34 cellular contexts compared by ENCODE assay signal in the genomic region with DNA sequence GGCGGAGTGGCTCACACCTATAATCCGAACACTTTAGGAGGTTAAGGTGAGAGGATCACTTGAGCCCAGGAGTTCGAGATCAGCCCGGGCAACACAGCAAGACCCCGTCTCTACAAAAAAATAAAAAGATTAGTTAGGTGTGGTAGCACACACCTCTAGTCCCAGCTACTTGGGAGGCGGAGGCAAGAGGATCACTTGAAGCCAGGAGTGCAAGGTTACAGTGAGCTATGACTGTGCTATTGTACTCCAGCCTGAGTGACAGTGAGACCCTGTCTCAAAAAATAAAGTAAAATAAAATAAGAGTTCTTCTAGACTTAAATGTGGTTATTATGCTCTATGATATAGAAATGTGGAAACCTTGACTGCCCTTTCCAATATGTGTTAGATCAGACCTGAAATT. TPM values are rescaled to one million over a fixed set of nuclear protein-coding genes. Genes with fewer than 3 reads are reported as not detected.
"Had no signal": no experiment of that assay in that cellular context is flagged by ENCODE, and none has a peak within 500 bp of the region (broad histone marks: within the 10 kb centered on the region; RNA-seq: fewer than 3 reads in every experiment).

No MANE protein-coding gene starts in this region.

- H3K4me2 ChIP-seq: SK-N-SH had no signal

- H3K27me3 ChIP-seq: adrenal gland, body of pancreas, breast epithelium, Peyer's patch, SJSA1 had no signal

- H3K27ac ChIP-seq: adrenal gland, body of pancreas, breast epithelium, Peyer's patch, SJSA1, VCaP had no signal

- H3K9me3 Mint-ChIP-seq: activated T-cell treated with anti-CD3 and anti-CD28 coated beads, Interleukin-2, amount 50 U/mL, for 24 hours; activated T-helper 1 cell treated with anti-CD3 and anti-CD28 coated beads, Interleukin-12 subunit alpha, Interleukin-12 subunit beta, Interleukin-2, Interleukin-4 antibody, amounts not matched to agents 30 ng/mL and 10 ng/mL and 1 ng/mL, durations not matched to agents 14 hours and 24 hours and 36 hours had no signal

- H3K27me3 Mint-ChIP-seq: activated CD8-positive, alpha-beta T cell treated with anti-CD3 and anti-CD28 coated beads for 36 hours; activated naive CD4-positive, alpha-beta T cell treated with anti-CD3 and anti-CD28 coated beads, Interleukin-2, amount 10 ng/mL, durations not matched to agents 7 days and 5 days; activated naive CD8-positive, alpha-beta T cell treated with anti-CD3 and anti-CD28 coated beads, Interleukin-2, amount 10 ng/mL, durations not matched to agents 7 days and 5 days; activated T-cell treated with anti-CD3 and anti-CD28 coated beads, Interleukin-2, amount 50 U/mL, for 24 hours; T-cell; T-helper 17 cell had no signal

- H3K27ac Mint-ChIP-seq: activated CD8-positive, alpha-beta T cell treated with anti-CD3 and anti-CD28 coated beads for 36 hours; activated naive CD4-positive, alpha-beta T cell treated with anti-CD3 and anti-CD28 coated beads, Interleukin-2, amount 10 ng/mL, durations not matched to agents 7 days and 5 days; activated naive CD8-positive, alpha-beta T cell treated with anti-CD3 and anti-CD28 coated beads, Interleukin-2, amount 10 ng/mL, durations not matched to agents 7 days and 5 days; activated T-cell treated with anti-CD3 and anti-CD28 coated beads, Interleukin-2, amount 50 U/mL, for 24 hours; activated T-helper 1 cell treated with anti-CD3 and anti-CD28 coated beads, Interleukin-12 subunit alpha, Interleukin-12 subunit beta, Interleukin-2, Interleukin-4 antibody, amounts not matched to agents 30 ng/mL and 10 ng/mL and 1 ng/mL, durations not matched to agents 14 hours and 24 hours and 36 hours; T-helper 17 cell had no signal

- H3K4me3 ChIP-seq: adrenal gland, body of pancreas, breast epithelium, K562, Peyer's patch, SJSA1 had no signal

- H3K4me3 Mint-ChIP-seq: activated CD8-positive, alpha-beta T cell treated with anti-CD3 and anti-CD28 coated beads for 36 hours; activated naive CD4-positive, alpha-beta T cell treated with anti-CD3 and anti-CD28 coated beads, Interleukin-2, amount 10 ng/mL, durations not matched to agents 7 days and 5 days; activated naive CD8-positive, alpha-beta T cell treated with anti-CD3 and anti-CD28 coated beads, Interleukin-2, amount 10 ng/mL, durations not matched to agents 7 days and 5 days; activated T-cell treated with anti-CD3 and anti-CD28 coated beads, Interleukin-2, amount 50 U/mL, for 24 hours; activated T-helper 1 cell treated with anti-CD3 and anti-CD28 coated beads, Interleukin-12 subunit alpha, Interleukin-12 subunit beta, Interleukin-2, Interleukin-4 antibody, amounts not matched to agents 30 ng/mL and 10 ng/mL and 1 ng/mL, durations not matched to agents 14 hours and 24 hours and 36 hours; T-cell; T-helper 17 cell had no signal

- H3K9ac ChIP-seq: SK-N-SH had no signal

- H3K4me1 ChIP-seq: adrenal gland, body of pancreas, breast epithelium, Peyer's patch had no signal

- ATAC-seq: activated CD8-positive, alpha-beta T cell treated with anti-CD3 and anti-CD28 coated beads for 36 hours; body of pancreas; K562; PC-3; T-cell; T-helper 17 cell had no signal

- H3K36me3 ChIP-seq: adrenal gland, breast epithelium, SJSA1 had no signal

- H3K9me3 ChIP-seq: adrenal gland, body of pancreas, breast epithelium, SJSA1, SK-N-SH had no signal

- DNase-seq: activated CD4-positive, alpha-beta T cell treated with anti-CD3 and anti-CD28 coated beads for 1 hour; activated CD4-positive, alpha-beta T cell treated with anti-CD3 and anti-CD28 coated beads for 48 hours; activated CD4-positive, CD25-positive, alpha-beta regulatory T cell; activated CD8-positive, alpha-beta T cell treated with anti-CD3 and anti-CD28 coated beads for 36 hours; activated naive CD4-positive, alpha-beta T cell treated with anti-CD3 and anti-CD28 coated beads, Interleukin-2, amount 10 ng/mL, durations not matched to agents 7 days and 5 days; activated naive CD8-positive, alpha-beta T cell treated with anti-CD3 and anti-CD28 coated beads, Interleukin-2, amount 10 ng/mL, durations not matched to agents 7 days and 5 days; adrenal gland; body of pancreas; IMR-90; NCI-H1092 treated with DMSO at 0.1 percent for 48 hours; NCI-H146; NCI-H1930; NCI-H2081 treated with DMSO at 0.1 percent for 48 hours; NCI-H510A; NCI-H526; NCI-H748 treated with DMSO at 0.1 percent for 48 hours; NK-92 treated with Interleukin-12 subunit alpha and Interleukin-12 subunit beta, amount 100 ng/mL, for 24 hours; PC-3; RPMI8226; SHP77 treated with DMSO at 0.1 percent for 48 hours; SK-N-SH; T-cell; T-helper 17 cell had no signal

RNA-seq across cellular contexts. Expression of gene AVP, which starts 44.1 kb away (rescaled TPM):
- total RNA-seq: activated CD8-positive, alpha-beta memory T cell treated with anti-CD3 and anti-CD28 coated beads for 36 hours; activated CD8-positive, alpha-beta T cell treated with anti-CD3 and anti-CD28 coated beads for 36 hours; activated naive CD8-positive, alpha-beta T cell treated with anti-CD3 and anti-CD28 coated beads, Interleukin-2, amount 10 ng/mL, durations not matched to agents 7 days and 5 days; activated T-helper 1 cell treated with anti-CD3 and anti-CD28 coated beads, Interleukin-12 subunit alpha, Interleukin-12 subunit beta, Interleukin-2, Interleukin-4 antibody, amounts not matched to agents 30 ng/mL and 10 ng/mL and 1 ng/mL, durations not matched to agents 14 hours and 24 hours and 36 hours; astrocyte; body of pancreas; breast epithelium; cardiac septum; IMR-90; K562; M059J; PC-3; SJSA1; T-helper 17 cell had no signal
- polyA plus RNA-seq: IMR-90, K562, SK-N-SH had no signal

RNA-seq across cellular contexts. Expression of gene OXT, which starts 57.2 kb away (rescaled TPM):
- total RNA-seq: activated CD8-positive, alpha-beta T cell treated with anti-CD3 and anti-CD28 coated beads for 36 hours; activated T-helper 1 cell treated with anti-CD3 and anti-CD28 coated beads, Interleukin-12 subunit alpha, Interleukin-12 subunit beta, Interleukin-2, Interleukin-4 antibody, amounts not matched to agents 30 ng/mL and 10 ng/mL and 1 ng/mL, durations not matched to agents 14 hours and 24 hours and 36 hours; astrocyte; body of pancreas; cardiac septum; IMR-90; K562; M059J; PC-3; SJSA1 had no signal
- polyA plus RNA-seq: IMR-90, K562, SK-N-SH had no signal
